In the genomic region with DNA sequence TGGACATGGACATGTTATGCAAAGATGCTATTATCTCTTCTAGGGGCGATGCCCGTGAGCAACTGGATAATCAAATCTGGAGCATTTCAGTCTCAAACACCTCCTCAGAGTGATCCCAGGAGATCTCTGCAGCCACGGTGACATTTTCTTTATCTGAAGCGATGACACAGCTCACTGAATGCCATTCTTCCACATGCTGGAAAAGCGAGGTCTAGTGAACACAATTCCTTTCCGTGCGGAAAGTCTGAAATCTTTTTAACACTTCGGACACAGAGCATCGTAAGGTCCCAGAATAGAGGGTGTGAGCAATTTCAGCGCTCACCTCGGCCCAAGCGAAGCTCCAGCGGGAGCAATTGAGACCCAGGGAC, we compare ENCODE assay signal across 8 cellular contexts. TPM values are rescaled to one million over a fixed set of nuclear protein-coding genes. Genes with fewer than 3 reads are reported as not detected.
DNase-seq lines count a peak whose midpoint lies in the region; TF ChIP-seq lines count a peak whose summit lies in the region.

No MANE protein-coding gene starts in this region.

- no peaks in the 10 kb centered on the region for H3K9me3 ChIP-seq in CD8-positive, alpha-beta memory T cell (ENCODE audit: low read length)
- H3K9me3 ChIP-seq in ectodermal cell (ENCODE audit: control insufficient read depth, low read length) (no peaks in the 10 kb centered on the region), neural progenitor cell (ENCODE audit: low read depth) (no peaks in the 10 kb centered on the region)

- H3K27me3 ChIP-seq in CD8-positive, alpha-beta memory T cell (ENCODE audit: insufficient read depth, low read length, poor library complexity, severe bottlenecking) = no peaks in the 10 kb centered on the region
- no peaks in the 10 kb centered on the region for H3K27me3 ChIP-seq in ectodermal cell (ENCODE audit: control insufficient read depth, insufficient read depth, low read length, poor library complexity, severe bottlenecking)
- no peaks in the 10 kb centered on the region for H3K27me3 ChIP-seq in neural progenitor cell

- H3K4me2 ChIP-seq in neural progenitor cell = peak overlapping the region; percentile 99

- DNase-seq in CD8-positive, alpha-beta memory T cell = peak in 1 of 5 donors; percentile 5
- no peak for DNase-seq in LNCaP clone FGC (ENCODE audit: low read depth)
- no peak for DNase-seq in neural progenitor cell (ENCODE audit: low spot score)
- DNase-seq in germinal center (ENCODE audit: low spot score) = no peak
- no peak for DNase-seq in NCI-H1930 (lab: John Stamatoyannopoulos, UW)
- DNase-seq in cerebellum (ENCODE audit: low spot score) = no peak
- no peak for DNase-seq in NCI-H2029 treated with DMSO at 0.1 percent for 48 hours (lab: John Stamatoyannopoulos, UW)

- peak overlapping the region; percentile 100 for H2AFZ ChIP-seq in neural progenitor cell (replicated peaks)

- H4K20me1 ChIP-seq in neural progenitor cell (ENCODE audit: low read depth) = peaks cover 11% of the 10 kb centered on the region

- no peak for TF ChIP-seq CTCF in LNCaP clone FGC (IDR thresholded peaks at IDR 0.05; ENCODE audit: control insufficient read depth, extremely low read depth, insufficient read depth)
- TF ChIP-seq CTCF in neural progenitor cell (IDR thresholded peaks at IDR 0.05) = no peak

- peaks cover 26 to 53% (median 39%) of the 10 kb centered on the region in 3 donors for H3K4me1 Mint-ChIP-seq in CD8-positive, alpha-beta memory T cell
- H3K4me1 Mint-ChIP-seq in neural progenitor cell = peaks cover 27% of the 10 kb centered on the region

- 11 to 14% methylated on average over 13 of the region's 13 CpGs for WGBS in ectodermal cell, 2 experiments

- peak overlapping the region; percentile 92 to 98 (median 94) for H3K4me3 Mint-ChIP-seq in CD8-positive, alpha-beta memory T cell
- H3K4me3 Mint-ChIP-seq in neural progenitor cell = peak overlapping the region; percentile 96

- H3K36me3 Mint-ChIP-seq in CD8-positive, alpha-beta memory T cell = peaks cover 0 to 59% (median 6%) of the 10 kb centered on the region in 3 donors
- peaks cover 16% of the 10 kb centered on the region for H3K36me3 Mint-ChIP-seq in neural progenitor cell

- H3K9ac ChIP-seq in neural progenitor cell = peak overlapping the region; percentile 91

- H3K36me3 ChIP-seq in CD8-positive, alpha-beta memory T cell (ENCODE audit: insufficient read depth, low read length) = no peaks in the 10 kb centered on the region
- H3K36me3 ChIP-seq in ectodermal cell (ENCODE audit: control insufficient read depth, insufficient read depth, low read length) (peaks cover 7% of the 10 kb centered on the region), neural progenitor cell (peaks cover 13% of the 10 kb centered on the region)

- peaks cover 54% of the 10 kb centered on the region for H3K79me2 ChIP-seq in neural progenitor cell (ENCODE audit: low read depth)

- H3K4me1 ChIP-seq in CD8-positive, alpha-beta memory T cell (ENCODE audit: insufficient read depth, low read length) = peaks cover 18% of the 10 kb centered on the region
- H3K4me1 ChIP-seq in ectodermal cell (ENCODE audit: control insufficient read depth, insufficient read depth, low read length) (peaks cover 7% of the 10 kb centered on the region), neural progenitor cell (peaks cover 13% of the 10 kb centered on the region)

- CTCF ChIA-PET in CD8-positive, alpha-beta memory T cell (lab: Charles Lee) = interaction anchor here (0.6 to 4.0 kb wide), 9 partner anchors 10 to 122 kb away, joined by 3 to 20 read pairs (median 4); partner anchors contain the start of gene NCBP3

- POLR2A ChIA-PET in CD8-positive, alpha-beta memory T cell (lab: Charles Lee) = interaction anchor here (1.4 to 2.6 kb wide), 2 partner anchors 12 to 53 kb away, joined by 3 to 12 read pairs; no protein-coding TSS in a partner anchor

- H3K4me3 ChIP-seq in CD8-positive, alpha-beta memory T cell (ENCODE audit: low read length) = peak overlapping the region; percentile 68
- H3K4me3 ChIP-seq in LNCaP clone FGC (ENCODE audit: low read depth, low read length) = peak overlapping the region; percentile 84
- H3K4me3 ChIP-seq in ectodermal cell (ENCODE audit: insufficient read depth, low read depth, low read length) = peak overlapping the region; percentile 54
- peak overlapping the region; percentile 94 for H3K4me3 ChIP-seq in neural progenitor cell

- H3K27ac Mint-ChIP-seq in CD8-positive, alpha-beta memory T cell = peak overlapping the region; percentile 48 to 96 (median 92)
- peak overlapping the region; percentile 65 for H3K27ac Mint-ChIP-seq in neural progenitor cell

- no peaks in the 10 kb centered on the region for H3K27me3 Mint-ChIP-seq in CD8-positive, alpha-beta memory T cell
- peaks cover 3% of the 10 kb centered on the region for H3K27me3 Mint-ChIP-seq in neural progenitor cell (ENCODE audit: insufficient read depth, low read depth)

- no peaks in the 10 kb centered on the region for H3K9me3 Mint-ChIP-seq in CD8-positive, alpha-beta memory T cell
- no peaks in the 10 kb centered on the region for H3K9me3 Mint-ChIP-seq in neural progenitor cell

- no peaks in the 10 kb centered on the region for H3F3A ChIP-seq in neural progenitor cell (ENCODE audit: low read depth)

- peak overlapping the region; percentile 29 for H3K27ac ChIP-seq in CD8-positive, alpha-beta memory T cell (ENCODE audit: low read depth, low read length)
- no peak overlapping the region for H3K27ac ChIP-seq in ectodermal cell (ENCODE audit: insufficient read depth, low read depth, low read length, poor library complexity, severe bottlenecking)
- H3K27ac ChIP-seq in neural progenitor cell = no peak overlapping the region

RNA-seq across cellular contexts. Expression of gene HASPIN, which starts 0.5 kb away (rescaled TPM):
- 10 to 100 TPM; 16.0 to 16.6 TPM for total RNA-seq in CD8-positive, alpha-beta memory T cell
- polyA plus RNA-seq in CD8-positive, alpha-beta memory T cell = 0.09 TPM
- 13.8 TPM for polyA plus RNA-seq in ectodermal cell (2013, experiment 1 of 4)
- 12.5 TPM for polyA plus RNA-seq in ectodermal cell (2013, experiment 2 of 4)
- polyA plus RNA-seq in ectodermal cell (2013, experiment 3 of 4) = 11.8 TPM
- 11.1 TPM for polyA plus RNA-seq in ectodermal cell (2013, experiment 4 of 4)
- 14.8 and 21.2 TPM in 2 replicates for total RNA-seq in neural progenitor cell (ENCODE audit: low replicate concordance)
- total RNA-seq in cerebellum = 2.6 TPM

RNA-seq across cellular contexts. Expression of gene P2RX5, which starts 27.2 kb away (rescaled TPM):
- 10 to 100 TPM in 1 of 2 experiments, 1 to 10 TPM in 1; 9.8 to 12.0 TPM for total RNA-seq in CD8-positive, alpha-beta memory T cell
- 37.4 TPM for polyA plus RNA-seq in CD8-positive, alpha-beta memory T cell
- polyA plus RNA-seq in ectodermal cell (2013, experiment 1 of 4) = 0.48 TPM
- 0.50 TPM for polyA plus RNA-seq in ectodermal cell (2013, experiment 2 of 4)
- 1.1 TPM for polyA plus RNA-seq in ectodermal cell (2013, experiment 3 of 4)
- polyA plus RNA-seq in ectodermal cell (2013, experiment 4 of 4) = 1.3 TPM
- total RNA-seq in neural progenitor cell (ENCODE audit: low replicate concordance) = 0.68 TPM in 1 of 2 replicates, not detected in the other
- 3.5 TPM for total RNA-seq in cerebellum

RNA-seq across cellular contexts. Expression of gene EMC6, which starts 54.6 kb away (rescaled TPM):
- 100 to 1,000 TPM in 1 of 2 experiments, 10 to 100 TPM in 1; 95.1 to 103 TPM for total RNA-seq in CD8-positive, alpha-beta memory T cell
- polyA plus RNA-seq in CD8-positive, alpha-beta memory T cell = 119 TPM
- polyA plus RNA-seq in ectodermal cell (2013, experiment 1 of 4) = 62.1 TPM
- 63.9 TPM for polyA plus RNA-seq in ectodermal cell (2013, experiment 2 of 4)
- 75.3 TPM for polyA plus RNA-seq in ectodermal cell (2013, experiment 3 of 4)
- polyA plus RNA-seq in ectodermal cell (2013, experiment 4 of 4) = 87.3 TPM
- total RNA-seq in neural progenitor cell (ENCODE audit: low replicate concordance) (20.0 and 53.1 TPM in 2 replicates), cerebellum (10.0 TPM)

RNA-seq across cellular contexts. Expression of gene TAX1BP3, which starts 54.8 kb away (rescaled TPM):
- 10 to 100 TPM; 23.4 to 26.0 TPM for total RNA-seq in CD8-positive, alpha-beta memory T cell
- 38.9 TPM for polyA plus RNA-seq in CD8-positive, alpha-beta memory T cell
- polyA plus RNA-seq in ectodermal cell (2013, experiment 1 of 4) = 74.6 TPM
- polyA plus RNA-seq in ectodermal cell (2013, experiment 2 of 4) = 66.5 TPM
- 57.9 TPM for polyA plus RNA-seq in ectodermal cell (2013, experiment 3 of 4)
- polyA plus RNA-seq in ectodermal cell (2013, experiment 4 of 4) = 62.3 TPM
- total RNA-seq in neural progenitor cell (ENCODE audit: low replicate concordance) = 27.3 and 56.7 TPM in 2 replicates
- total RNA-seq in cerebellum = 17.6 TPM
